Comparison of ENCODE assay signal across 26 cellular contexts in genomic region chr1:54224233-54224632, GRCh38. TPM values are rescaled to one million over a fixed set of nuclear protein-coding genes. Genes with fewer than 3 reads are reported as not detected.
A peak's percentile ranks its signal among the peaks of the same experiment; 100 is the strongest.
DNase-seq lines count a peak whose midpoint lies in the region; ATAC-seq, FAIRE-seq and TF ChIP-seq lines count a peak whose summit lies in the region.
"Had no signal": no experiment of that assay in that cellular context is flagged by ENCODE, and none has a peak within 500 bp of the region (broad histone marks: within the 10 kb centered on the region; RNA-seq: fewer than 3 reads in every experiment).

No MANE protein-coding gene starts in this region.

- peak overlapping the region; percentile 8 for H3K27ac ChIP-seq in 22Rv1
- H3K27ac ChIP-seq in K562 (ENCODE audit: extremely low read depth, low read depth, low read length), result no peak overlapping the region

- POLR2A ChIA-PET in K562 (lab: Yijun Ruan, JAX), result interaction anchor here (0.6 to 15.5 kb wide), 3 partner anchors 11 to 241 kb away, joined by 3 to 148 read pairs (median 11); partner anchors contain the start of genes CYB5RL and MRPL37
- POLR2A ChIA-PET in naive thymus-derived CD8-positive, alpha-beta T cell (lab: Charles Lee), result interaction anchor here (1.2 kb wide), 1 partner anchor 25 kb away, joined by 3 read pairs; no protein-coding TSS in a partner anchor

- H3K27ac Mint-ChIP-seq in naive thymus-derived CD8-positive, alpha-beta T cell, result peak overlapping the region in 6 of 10 donors; percentile 20 to 85 (median 72)
- H3K27ac Mint-ChIP-seq: activated CD4-positive, alpha-beta memory T cell treated with anti-CD3 and anti-CD28 coated beads for 36 hours; activated T-helper 2 cell treated with anti-CD3 and anti-CD28 coated beads, Interferon-gamma antibody, Interleukin-2, Interleukin-4, amounts not matched to agents 10 μg/mL and 5 μg/mL and 100 μg/mL, durations not matched to agents 14 hours and 24 hours and 36 hours had no signal

- H3K4me3 Mint-ChIP-seq in naive thymus-derived CD8-positive, alpha-beta T cell, result no peak overlapping the region
- H3K4me3 Mint-ChIP-seq: activated CD4-positive, alpha-beta memory T cell treated with anti-CD3 and anti-CD28 coated beads for 36 hours had no signal

- no peak for TF ChIP-seq RAD21 in K562 (CRISPR knock-in tag; conservative IDR thresholded peaks at IDR 0.05 in 1 of 2, IDR thresholded peaks at IDR 0.05 in 1 of 2)

- no peak; the same call in 1 of the 2 replicates for TF ChIP-seq POLR2A in K562 (conservative IDR thresholded peaks at IDR 0.05)

- 58% methylated on average over 6 of the region's 6 CpGs for WGBS in K562 (ENCODE audit: insufficient coverage, low coverage, missing lambda C conversion rate)

- H3K4me1 ChIP-seq in K562 (replicated peaks in 1 of 2; ENCODE audit: control insufficient read depth in 2 of 2, insufficient read depth in 2 of 2, low read length in 2 of 2), result peaks cover 3 to 41% of the 10 kb centered on the region in 2 experiments

- peaks cover 10% of the 10 kb centered on the region; the same call in 1 of the 2 replicates for H4K20me1 ChIP-seq in K562 (replicated peaks; ENCODE audit: control insufficient read depth, insufficient read depth, low read length)

- peaks cover 6 to 36% (median 15%) of the 10 kb centered on the region in 4 donors for H3K4me1 Mint-ChIP-seq in naive thymus-derived CD8-positive, alpha-beta T cell

- H2AFZ ChIP-seq in K562 (ENCODE audit: low read depth, low read length), result no peak overlapping the region

- in situ Hi-C loops in K562 (cut with MboI), result no loop called here

- intact Hi-C loops in K562 (cut with micrococcal nuclease), result no loop called here

- H3K79me2 ChIP-seq in K562 (ENCODE audit: control insufficient read depth, insufficient read depth, low read length), result no peaks in the 10 kb centered on the region

- DNase-seq in NCI-H82 (lab: John Stamatoyannopoulos, UW), result peak; percentile 51
- DNase-seq in NCI-H82 treated with DMSO at 0.1 percent for 48 hours (lab: John Stamatoyannopoulos, UW; ENCODE audit: unreplicated experiment), result no peak
- DNase-seq in K562 (ENCODE audit: extremely low read depth in 1 of 4, low spot score in 3 of 4), result no peak
- DNase-seq in naive thymus-derived CD8-positive, alpha-beta T cell, result no peak
- no peak for DNase-seq in T-helper 9 cell
- DNase-seq in activated gamma-delta T cell treated with Interleukin-2 at 50 U/mL for 16 hours, result no peak
- DNase-seq: 8988T; activated CD4-positive, alpha-beta memory T cell treated with anti-CD3 and anti-CD28 coated beads for 36 hours; activated CD4-positive, alpha-beta T cell treated with anti-CD3 and anti-CD28 coated beads for 1 hour; activated CD8-positive, alpha-beta memory T cell treated with anti-CD3 and anti-CD28 coated beads, Interleukin-2, amount 50 U/mL, for 48 hours; C1 segment of cervical spinal cord; Calu3; DMS79; foreskin melanocyte; GDM1; KG1; NCI-H1092 treated with DMSO at 0.1 percent for 48 hours; NCI-H1694 treated with DMSO at 0.1 percent for 48 hours; stimulated activated naive CD8-positive, alpha-beta T cell treated with anti-CD3 and anti-CD28 coated beads, Interleukin-15, Interleukin-2, amounts not matched to agents 100 U/mL and 50 U/mL, for 24 hours; SW 1271 had no signal

- no peaks in the 10 kb centered on the region for H3K27me3 Mint-ChIP-seq in naive thymus-derived CD8-positive, alpha-beta T cell
- H3K27me3 Mint-ChIP-seq: activated CD4-positive, alpha-beta memory T cell treated with anti-CD3 and anti-CD28 coated beads for 36 hours had no signal

- no peak overlapping the region for H3K4me3 ChIP-seq in K562

- H3K36me3 ChIP-seq in K562 (ENCODE audit: control insufficient read depth, insufficient read depth, low read length), result peaks cover 60% of the 10 kb centered on the region; the same call in 2 of the 3 replicates

- H3K9ac ChIP-seq in K562 (ENCODE audit: insufficient read depth in 1 of 2, low read depth in 2 of 2, low read length in 2 of 2), result peak overlapping the region in 1 of 2 experiments; percentile 6; a peak in 1 of 4 replicates

- H3K9me1 ChIP-seq in K562 (ENCODE audit: control insufficient read depth, insufficient read depth, low read length), result peaks cover 5% of the 10 kb centered on the region

- H3K9me3 Mint-ChIP-seq in naive thymus-derived CD8-positive, alpha-beta T cell, result no peaks in the 10 kb centered on the region
- H3K9me3 Mint-ChIP-seq: activated CD4-positive, alpha-beta memory T cell treated with anti-CD3 and anti-CD28 coated beads for 36 hours; activated T-helper 2 cell treated with anti-CD3 and anti-CD28 coated beads, Interferon-gamma antibody, Interleukin-2, Interleukin-4, amounts not matched to agents 10 μg/mL and 5 μg/mL and 100 μg/mL, durations not matched to agents 14 hours and 24 hours and 36 hours had no signal

- TF ChIP-seq EP300 in K562 (IDR thresholded peaks at IDR 0.05; ENCODE audit: low read length), result no peak

- TF ChIP-seq CTCF in 22Rv1 (IDR thresholded peaks at IDR 0.05), result no peak
- no peak for TF ChIP-seq CTCF in K562 (IDR thresholded peaks at IDR 0.05 in 2 of 3, conservative IDR thresholded peaks at IDR 0.05 in 1 of 3; ENCODE audit: insufficient read depth in 2 of 3, low read depth in 1 of 3, low read length in 3 of 3)

- FAIRE-seq in K562 (lab: Jason Lieb, UNC), result peak; percentile 23
- FAIRE-seq: HTR-8/SVneo, TTC549, urothelium cell line had no signal

- no peak for ATAC-seq in K562
- ATAC-seq in naive thymus-derived CD8-positive, alpha-beta T cell, result no peak
- no peak for ATAC-seq in HG03196 (IDR thresholded peaks at IDR 0.05; ENCODE audit: unreplicated experiment)
- ATAC-seq: stimulated activated naive CD8-positive, alpha-beta T cell treated with anti-CD3 and anti-CD28 coated beads, Interleukin-15, Interleukin-2, amounts not matched to agents 100 U/mL and 50 U/mL, for 24 hours had no signal

- CTCF ChIA-PET in K562 (lab: Yijun Ruan, JAX; ENCODE audit: low intra/inter-chr PET ratio), result no interaction called here

- no peak overlapping the region for H3K4me2 ChIP-seq in K562 (ENCODE audit: insufficient read depth, low read length)

- no peaks in the 10 kb centered on the region for H3K27me3 ChIP-seq in K562 (ENCODE audit: control insufficient read depth in 2 of 2, insufficient read depth in 2 of 2, low read length in 2 of 2)

- peaks cover 0 to 51% (median 3%) of the 10 kb centered on the region in 3 donors for H3K36me3 Mint-ChIP-seq in naive thymus-derived CD8-positive, alpha-beta T cell

- BruUV-seq in K562 (replicated peaks; lab: Mats Ljungman, UMichigan), result no TSS peak

- H3K9me3 ChIP-seq in K562 (replicated peaks; ENCODE audit: control insufficient read depth, insufficient read depth, low read depth, low read length), result no peaks in the 10 kb centered on the region

TF ChIP-seq in K562, 482 proteins besides CTCF, POLR2A, EP300 and RAD21 (continues in another document):
- TF ChIP-seq ETV6 (IDR thresholded peaks at IDR 0.05; ENCODE audit: borderline replicate concordance in 1 of 2, low read depth in 2 of 2, low read length in 1 of 2), result no peak
- no peak for TF ChIP-seq ETV6 (CRISPR knock-in tag; IDR thresholded peaks at IDR 0.05; ENCODE audit: borderline replicate concordance)
- no peak for TF ChIP-seq CBX8 (IDR thresholded peaks at IDR 0.05; ENCODE audit: borderline replicate concordance, extremely low read depth, low read depth, low read length, poor library complexity, severe bottlenecking)
- no peak for TF ChIP-seq BRF1 (IDR thresholded peaks at IDR 0.05; ENCODE audit: borderline replicate concordance, extremely low read depth, insufficient read length)
- no peak for TF ChIP-seq ZNF75A (CRISPR knock-in tag; IDR thresholded peaks at IDR 0.05)

RNA-seq across cellular contexts. Expression of gene MRPL37, which starts 24.3 kb away (rescaled TPM):
- 14.4 and 25.2 TPM in 2 replicates for total RNA-seq in K562 (2011; cell fraction: chromatin; rRNA removed; ENCODE audit: low replicate concordance)
- 24.8 and 26.6 TPM in 2 replicates for total RNA-seq in K562 (2011; cell fraction: nucleolus; rRNA removed)
- total RNA-seq in K562 (2011; cell fraction: nucleoplasm; rRNA removed), result 26.0 and 33.7 TPM in 2 replicates
- total RNA-seq in K562 (2014; rRNA removed) (193 and 248 TPM in 2 replicates), K562 (2014; rRNA removed; fragmentation: Illumina TruSeq; extraction: Trizol) (152 TPM in 2 replicates), K562 (2015; rRNA removed; fragmentation: Illumina TruSeq; extraction: Trizol) (175 and 180 TPM in 2 replicates), K562 (2021) (226 and 236 TPM in 2 replicates)
- polyA plus RNA-seq in K562 (2011; rRNA removed) (66.9 and 72.9 TPM in 2 replicates), K562 (2014; fragmentation: Illumina TruSeq; extraction: Trizol) (244 and 303 TPM in 2 replicates), K562 (2014; fragmentation: Nextera tagmentation; extraction: Ambion mirVana) (10 to 100 TPM; 52.2 to 79.7 TPM), K562 (2014; rRNA removed) (202 and 235 TPM in 2 replicates)
- 93.0 and 93.1 TPM in 2 replicates for polyA plus RNA-seq in K562 (2011; cell fraction: cytosol; rRNA removed)
- 36.4 and 42.0 TPM in 2 replicates for polyA plus RNA-seq in K562 (2011; cell fraction: nucleus; rRNA removed)
- 179 and 203 TPM in 2 replicates for polyA plus RNA-seq in K562 (2012)
- polyA minus RNA-seq in K562 (2011; rRNA and poly(A)+ RNA removed), result 31.8 and 36.8 TPM in 2 replicates
- polyA minus RNA-seq in K562 (2011; cell fraction: cytosol; rRNA and poly(A)+ RNA removed), result 32.4 and 42.5 TPM in 2 replicates
- 12.3 and 19.7 TPM in 2 replicates for polyA minus RNA-seq in K562 (2011; cell fraction: nucleus; rRNA and poly(A)+ RNA removed)
- total RNA-seq in naive thymus-derived CD8-positive, alpha-beta T cell, result 10 to 100 TPM; 34.1 to 34.8 TPM
- polyA plus RNA-seq in naive thymus-derived CD8-positive, alpha-beta T cell, result 10 to 100 TPM; 51.9 to 57.5 (median 53.9) TPM

RNA-seq across cellular contexts. Expression of gene CYB5RL, which starts 24.4 kb away (rescaled TPM):
- total RNA-seq in K562 (2011; cell fraction: chromatin; rRNA removed; ENCODE audit: low replicate concordance), result 21.5 and 31.8 TPM in 2 replicates
- 25.8 and 27.7 TPM in 2 replicates for total RNA-seq in K562 (2011; cell fraction: nucleolus; rRNA removed)
- total RNA-seq in K562 (2011; cell fraction: nucleoplasm; rRNA removed), result 22.4 and 29.6 TPM in 2 replicates
- total RNA-seq in K562 (2014; rRNA removed) (7.9 and 9.6 TPM in 2 replicates), K562 (2014; rRNA removed; fragmentation: Illumina TruSeq; extraction: Trizol) (8.3 and 11.2 TPM in 2 replicates), K562 (2015; rRNA removed; fragmentation: Illumina TruSeq; extraction: Trizol) (10.5 and 12.7 TPM in 2 replicates), K562 (2021) (15.2 and 16.9 TPM in 2 replicates)
- polyA plus RNA-seq in K562 (2011; rRNA removed) (11.3 and 12.3 TPM in 2 replicates), K562 (2014; fragmentation: Illumina TruSeq; extraction: Trizol) (14.7 and 18.0 TPM in 2 replicates), K562 (2014; fragmentation: Nextera tagmentation; extraction: Ambion mirVana) (1 to 10 TPM; 8.8 to 8.9 TPM), K562 (2014; rRNA removed) (9.4 and 13.3 TPM in 2 replicates)
- polyA plus RNA-seq in K562 (2011; cell fraction: cytosol; rRNA removed), result 15.1 and 18.6 TPM in 2 replicates
- polyA plus RNA-seq in K562 (2011; cell fraction: nucleus; rRNA removed), result 11.4 and 21.0 TPM in 2 replicates
- 9.8 and 11.3 TPM in 2 replicates for polyA plus RNA-seq in K562 (2012)
- polyA minus RNA-seq in K562 (2011; rRNA and poly(A)+ RNA removed), result 8.3 and 14.1 TPM in 2 replicates
- 6.2 and 7.9 TPM in 2 replicates for polyA minus RNA-seq in K562 (2011; cell fraction: cytosol; rRNA and poly(A)+ RNA removed)
- polyA minus RNA-seq in K562 (2011; cell fraction: nucleus; rRNA and poly(A)+ RNA removed), result 8.2 and 11.0 TPM in 2 replicates
- 10 to 100 TPM in 1 of 2 experiments, 1 to 10 TPM in 1; 8.3 to 10.5 TPM for total RNA-seq in naive thymus-derived CD8-positive, alpha-beta T cell
- 1 to 10 TPM; 2.4 to 4.0 (median 2.5) TPM for polyA plus RNA-seq in naive thymus-derived CD8-positive, alpha-beta T cell
